30 cellular contexts compared by ENCODE assay signal in the genomic region with DNA sequence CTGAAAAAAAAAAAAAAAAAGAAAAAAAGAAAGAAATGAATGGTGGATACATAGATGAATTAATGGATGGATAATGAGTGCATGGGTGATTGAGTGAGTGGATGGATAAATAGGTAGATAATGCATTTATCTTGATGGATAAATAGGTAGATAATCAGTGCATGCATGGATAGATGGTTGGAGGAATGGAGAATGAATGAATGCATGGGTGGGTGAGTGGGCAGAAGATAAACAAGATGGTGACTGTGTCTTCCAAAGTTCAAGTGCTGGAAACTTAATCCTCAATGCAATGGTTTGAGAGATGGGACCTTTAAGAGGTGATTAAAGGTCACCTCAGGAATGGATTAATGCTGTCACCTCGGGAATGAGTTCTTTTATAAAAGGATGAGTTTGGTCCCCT. TPM values are rescaled to one million over a fixed set of nuclear protein-coding genes. Genes with fewer than 3 reads are reported as not detected.
"Had no signal": no experiment of that assay in that cellular context is flagged by ENCODE, and none has a peak within 500 bp of the region (broad histone marks: within the 10 kb centered on the region; RNA-seq: fewer than 3 reads in every experiment).

No MANE protein-coding gene starts in this region.

- H3K79me2 ChIP-seq: parathyroid adenoma had no signal

- H3K27ac Mint-ChIP-seq: naive thymus-derived CD4-positive, alpha-beta T cell; natural killer cell; progenitor cell of endocrine pancreas; stimulated activated memory B cell treated with anti-CD40 and anti-IgM and Interleukin-4, amounts not matched to agents 10 μg/mL and 1 μg/mL and 100 μg/mL, for 72 hours had no signal

- H3K9me3 Mint-ChIP-seq: natural killer cell, nephron had no signal

- H3K27ac ChIP-seq: neutrophil, ovary, parathyroid adenoma, psoas muscle, right lobe of liver, sigmoid colon, suprapubic skin, testis, tibial artery, transverse colon, upper lobe of left lung, uterus had no signal

- H3K27me3 ChIP-seq: neutrophil, ovary, right lobe of liver, sigmoid colon, suprapubic skin, testis, tibial artery, transverse colon, upper lobe of left lung, uterus had no signal

- H3K9me3 ChIP-seq: neutrophil, ovary, psoas muscle, right lobe of liver, sigmoid colon, suprapubic skin, testis, tibial artery, transverse colon, upper lobe of left lung, uterus had no signal

- DNase-seq: naive thymus-derived CD4-positive, alpha-beta T cell; natural killer cell; nucleus accumbens; ovary; psoas muscle; right cardiac atrium; right lobe of liver; small intestine; stimulated activated CD4-positive, alpha-beta T cell treated with anti-CD3 and anti-CD28 coated beads, Interleukin-15, amount 100 ng/mL, for 24 hours; stimulated activated CD4-positive, alpha-beta T cell treated with anti-CD3 and anti-CD28 coated beads, Interleukin-4, amount 100 ng/mL, for 1 hour; stimulated activated CD4-positive, alpha-beta T cell treated with anti-CD3 and anti-CD28 coated beads, Interleukin-4, amount 100 ng/mL, for 4 hours; stimulated activated CD8-positive, alpha-beta memory T cell treated with anti-CD3 and anti-CD28 coated beads, Interleukin-4, amount 100 ng/mL, for 48 hours; stimulated activated naive CD4-positive, alpha-beta T cell; stimulated activated naive CD8-positive, alpha-beta T cell treated with anti-CD3 and anti-CD28 coated beads, Interleukin-15, amount 100 ng/mL, for 72 hours; stimulated activated naive CD8-positive, alpha-beta T cell treated with anti-CD3 and anti-CD28 coated beads, Interleukin-15, Interleukin-2, amounts not matched to agents 100 U/mL and 50 U/mL, for 24 hours; substantia nigra; testis; tibial artery; transverse colon; upper lobe of left lung had no signal

- H3K9ac ChIP-seq: parathyroid adenoma had no signal

- ATAC-seq: naive thymus-derived CD4-positive, alpha-beta T cell; natural killer cell; psoas muscle; right cardiac atrium; right lobe of liver; stimulated activated memory B cell treated with anti-CD40 and anti-IgM and Interleukin-4, amounts not matched to agents 10 μg/mL and 1 μg/mL and 100 μg/mL, for 72 hours; stimulated activated naive CD8-positive, alpha-beta T cell treated with anti-CD3 and anti-CD28 coated beads, Interleukin-15, amount 100 ng/mL, for 72 hours; stimulated activated naive CD8-positive, alpha-beta T cell treated with anti-CD3 and anti-CD28 coated beads, Interleukin-15, Interleukin-2, amounts not matched to agents 100 U/mL and 50 U/mL, for 24 hours had no signal

- H3K36me3 Mint-ChIP-seq: natural killer cell; stimulated activated memory B cell treated with anti-CD40 and anti-IgM and Interleukin-4, amounts not matched to agents 10 μg/mL and 1 μg/mL and 100 μg/mL, for 72 hours had no signal

- H3K4me3 Mint-ChIP-seq: naive thymus-derived CD4-positive, alpha-beta T cell; natural killer cell; nephron; stimulated activated memory B cell treated with anti-CD40 and anti-IgM and Interleukin-4, amounts not matched to agents 10 μg/mL and 1 μg/mL and 100 μg/mL, for 72 hours; stimulated activated naive CD8-positive, alpha-beta T cell treated with anti-CD3 and anti-CD28 coated beads, Interleukin-15, amount 100 ng/mL, for 72 hours had no signal

- H3K4me1 ChIP-seq: psoas muscle, right lobe of liver, testis had no signal

- H3K4me1 Mint-ChIP-seq: naive thymus-derived CD4-positive, alpha-beta T cell; natural killer cell; stimulated activated memory B cell treated with anti-CD40 and anti-IgM and Interleukin-4, amounts not matched to agents 10 μg/mL and 1 μg/mL and 100 μg/mL, for 72 hours; stimulated activated naive CD8-positive, alpha-beta T cell treated with anti-CD3 and anti-CD28 coated beads, Interleukin-15, amount 100 ng/mL, for 72 hours had no signal

- H3K4me3 ChIP-seq: ovary, psoas muscle, right lobe of liver, sigmoid colon, suprapubic skin, testis, tibial artery, transverse colon, upper lobe of left lung, uterus had no signal

- FAIRE-seq: small intestine had no signal

- H3K36me3 ChIP-seq: neutrophil, ovary, right lobe of liver, sigmoid colon, suprapubic skin, tibial artery, transverse colon, upper lobe of left lung, uterus had no signal

- H2AFZ ChIP-seq: parathyroid adenoma had no signal

RNA-seq across cellular contexts. Expression of a gene that starts 6.8 kb away (rescaled TPM):
- total RNA-seq: renal cortical epithelial cell had no signal

RNA-seq across cellular contexts. Expression of a gene that starts 17.3 kb away (rescaled TPM):
- total RNA-seq: naive thymus-derived CD4-positive, alpha-beta T cell; natural killer cell had no signal
- polyA plus RNA-seq: naive thymus-derived CD4-positive, alpha-beta T cell; neural cell had no signal
